1 cellular context compared by ENCODE assay signal in the genomic region with DNA sequence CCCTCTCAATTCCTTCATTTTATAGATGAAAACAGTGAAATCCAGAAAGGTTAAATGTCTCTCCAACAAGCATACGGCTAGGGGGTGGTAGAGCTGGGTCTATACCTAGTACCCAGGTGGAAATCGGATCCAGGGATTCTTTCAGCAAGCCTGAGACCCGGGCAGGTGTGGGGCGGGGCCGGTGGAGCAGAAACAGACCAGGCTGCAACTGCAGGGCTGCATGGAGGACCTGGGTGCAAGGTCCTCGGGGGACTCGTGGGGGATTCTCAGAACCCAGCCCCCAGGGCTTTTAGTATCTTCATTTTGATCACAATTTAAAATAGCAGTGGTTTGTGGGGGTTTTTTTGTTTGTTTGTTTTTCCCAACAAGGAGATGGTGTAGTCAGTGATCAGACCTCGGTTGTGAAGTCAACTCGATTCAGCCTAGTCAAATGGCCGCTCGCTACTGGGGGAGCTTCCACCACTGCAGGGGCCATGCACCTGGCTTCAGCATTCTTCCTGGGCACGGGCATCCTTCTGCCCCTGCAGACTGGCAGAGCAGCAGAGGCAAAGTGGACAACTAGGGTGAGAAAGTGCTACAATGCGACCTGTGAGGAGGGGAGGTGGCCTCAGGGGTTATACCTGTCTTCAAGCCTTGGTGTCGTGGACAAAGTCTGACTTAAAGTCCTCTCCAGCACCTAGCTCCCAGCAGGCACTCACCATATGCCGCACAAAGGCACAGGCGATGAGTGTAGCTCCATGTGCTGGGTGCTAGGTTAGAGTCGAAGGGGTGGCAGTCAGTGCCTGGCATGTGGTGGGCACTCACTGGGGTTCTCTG.
TF ChIP-seq lines count a peak whose summit lies in the region.

No MANE protein-coding gene starts in this region.

TF ChIP-seq in HepG2, 621 proteins besides CTCF, POLR2A, EP300 and RAD21 (continued from another document and continues in another):
- TF ChIP-seq, protein P1, sequence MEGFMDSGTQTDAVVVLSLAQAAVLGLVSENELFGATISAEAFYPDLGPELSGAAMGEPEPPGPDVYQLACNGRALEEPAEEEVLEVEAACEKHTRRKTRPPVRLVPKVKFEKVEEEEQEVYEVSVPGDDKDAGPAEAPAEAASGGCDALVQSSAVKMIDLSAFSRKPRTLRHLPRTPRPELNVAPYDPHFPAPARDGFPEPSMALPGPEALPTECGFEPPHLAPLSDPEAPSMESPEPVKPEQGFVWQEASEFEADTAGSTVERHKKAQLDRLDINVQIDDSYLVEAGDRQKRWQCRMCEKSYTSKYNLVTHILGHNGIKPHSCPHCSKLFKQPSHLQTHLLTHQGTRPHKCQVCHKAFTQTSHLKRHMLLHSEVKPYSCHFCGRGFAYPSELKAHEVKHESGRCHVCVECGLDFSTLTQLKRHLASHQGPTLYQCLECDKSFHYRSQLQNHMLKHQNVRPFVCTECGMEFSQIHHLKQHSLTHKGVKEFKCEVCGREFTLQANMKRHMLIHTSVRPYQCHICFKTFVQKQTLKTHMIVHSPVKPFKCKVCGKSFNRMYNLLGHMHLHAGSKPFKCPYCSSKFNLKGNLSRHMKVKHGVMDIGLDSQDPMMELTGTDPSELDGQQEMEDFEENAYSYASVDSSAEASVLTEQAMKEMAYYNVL (CRISPR knock-in tag; IDR thresholded peaks at IDR 0.05; ENCODE audit: borderline replicate concordance) = no peak
- TF ChIP-seq RXRB (CRISPR knock-in tag; IDR thresholded peaks at IDR 0.05; ENCODE audit: borderline replicate concordance) (no peak), HOXD1 (CRISPR knock-in tag; IDR thresholded peaks at IDR 0.05) (no peak), ZSCAN5A (CRISPR knock-in tag; IDR thresholded peaks at IDR 0.05; ENCODE audit: borderline replicate concordance) (peak; percentile 65; the same call in 1 of the 2 replicates), CENPT (CRISPR knock-in tag; IDR thresholded peaks at IDR 0.05; ENCODE audit: low read depth) (no peak), POLR2G (IDR thresholded peaks at IDR 0.05; ENCODE audit: low read depth, low read length) (no peak), MIER3 (CRISPR knock-in tag; IDR thresholded peaks at IDR 0.05; ENCODE audit: borderline replicate concordance) (no peak), MTA1 (CRISPR knock-in tag; IDR thresholded peaks at IDR 0.05; ENCODE audit: borderline replicate concordance) (peak; percentile 56; the same call in 1 of the 2 replicates), PAWR (CRISPR knock-in tag; IDR thresholded peaks at IDR 0.05; ENCODE audit: borderline replicate concordance) (no peak), KLF13 (CRISPR knock-in tag; IDR thresholded peaks at IDR 0.05) (no peak), ZNF720 (CRISPR knock-in tag; IDR thresholded peaks at IDR 0.05) (no peak), ASH2L (IDR thresholded peaks at IDR 0.05; ENCODE audit: insufficient read length, low read depth, low read length) (no peak), PRDM15 (CRISPR knock-in tag; IDR thresholded peaks at IDR 0.05) (no peak), ZBTB33 (CRISPR knock-in tag; IDR thresholded peaks at IDR 0.05) (no peak), KDM3A (CRISPR knock-in tag; IDR thresholded peaks at IDR 0.05; ENCODE audit: low read depth) (no peak), ZNF749 (CRISPR knock-in tag; IDR thresholded peaks at IDR 0.05; ENCODE audit: borderline replicate concordance) (no peak), ZNF776 (CRISPR knock-in tag; IDR thresholded peaks at IDR 0.05) (no peak), ZNF224 (CRISPR knock-in tag; IDR thresholded peaks at IDR 0.05) (no peak), CEBPB (IDR thresholded peaks at IDR 0.05; ENCODE audit: borderline replicate concordance, low read depth, low read length) (no peak), FOXK2 (IDR thresholded peaks at IDR 0.05) (no peak), AHR (CRISPR knock-in tag; IDR thresholded peaks at IDR 0.05) (peak; percentile 59; the same call in 1 of the 2 replicates), ZNF362 (CRISPR knock-in tag; IDR thresholded peaks at IDR 0.05; ENCODE audit: borderline replicate concordance) (no peak), SRSF4 (IDR thresholded peaks at IDR 0.05; ENCODE audit: low read depth, low read length, poor library complexity, severe bottlenecking) (no peak), POLR2AphosphoS5 (IDR thresholded peaks at IDR 0.05; ENCODE audit: low read depth, low read length) (peak; percentile 60), ZSCAN31 (CRISPR knock-in tag; IDR thresholded peaks at IDR 0.05; ENCODE audit: low read depth) (no peak), AGO2 (optimal IDR thresholded peaks at IDR 0.05; ENCODE audit: low read depth, low read length) (no peak), ZFP91 (CRISPR knock-in tag; IDR thresholded peaks at IDR 0.05; ENCODE audit: borderline replicate concordance) (peak; percentile 81), ZNF879 (CRISPR knock-in tag; IDR thresholded peaks at IDR 0.05) (peak; percentile 69; the same call in 1 of the 2 replicates), ZFY (CRISPR knock-in tag; IDR thresholded peaks at IDR 0.05) (no peak; the same call in 1 of the 2 replicates)
- TF ChIP-seq, protein P2, sequence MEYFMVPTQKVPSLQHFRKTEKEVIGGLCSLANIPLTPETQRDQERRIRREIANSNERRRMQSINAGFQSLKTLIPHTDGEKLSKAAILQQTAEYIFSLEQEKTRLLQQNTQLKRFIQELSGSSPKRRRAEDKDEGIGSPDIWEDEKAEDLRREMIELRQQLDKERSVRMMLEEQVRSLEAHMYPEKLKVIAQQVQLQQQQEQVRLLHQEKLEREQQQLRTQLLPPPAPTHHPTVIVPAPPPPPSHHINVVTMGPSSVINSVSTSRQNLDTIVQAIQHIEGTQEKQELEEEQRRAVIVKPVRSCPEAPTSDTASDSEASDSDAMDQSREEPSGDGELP (IDR thresholded peaks at IDR 0.05; ENCODE audit: borderline replicate concordance, low read depth) = no peak
- TF ChIP-seq, protein P3, sequence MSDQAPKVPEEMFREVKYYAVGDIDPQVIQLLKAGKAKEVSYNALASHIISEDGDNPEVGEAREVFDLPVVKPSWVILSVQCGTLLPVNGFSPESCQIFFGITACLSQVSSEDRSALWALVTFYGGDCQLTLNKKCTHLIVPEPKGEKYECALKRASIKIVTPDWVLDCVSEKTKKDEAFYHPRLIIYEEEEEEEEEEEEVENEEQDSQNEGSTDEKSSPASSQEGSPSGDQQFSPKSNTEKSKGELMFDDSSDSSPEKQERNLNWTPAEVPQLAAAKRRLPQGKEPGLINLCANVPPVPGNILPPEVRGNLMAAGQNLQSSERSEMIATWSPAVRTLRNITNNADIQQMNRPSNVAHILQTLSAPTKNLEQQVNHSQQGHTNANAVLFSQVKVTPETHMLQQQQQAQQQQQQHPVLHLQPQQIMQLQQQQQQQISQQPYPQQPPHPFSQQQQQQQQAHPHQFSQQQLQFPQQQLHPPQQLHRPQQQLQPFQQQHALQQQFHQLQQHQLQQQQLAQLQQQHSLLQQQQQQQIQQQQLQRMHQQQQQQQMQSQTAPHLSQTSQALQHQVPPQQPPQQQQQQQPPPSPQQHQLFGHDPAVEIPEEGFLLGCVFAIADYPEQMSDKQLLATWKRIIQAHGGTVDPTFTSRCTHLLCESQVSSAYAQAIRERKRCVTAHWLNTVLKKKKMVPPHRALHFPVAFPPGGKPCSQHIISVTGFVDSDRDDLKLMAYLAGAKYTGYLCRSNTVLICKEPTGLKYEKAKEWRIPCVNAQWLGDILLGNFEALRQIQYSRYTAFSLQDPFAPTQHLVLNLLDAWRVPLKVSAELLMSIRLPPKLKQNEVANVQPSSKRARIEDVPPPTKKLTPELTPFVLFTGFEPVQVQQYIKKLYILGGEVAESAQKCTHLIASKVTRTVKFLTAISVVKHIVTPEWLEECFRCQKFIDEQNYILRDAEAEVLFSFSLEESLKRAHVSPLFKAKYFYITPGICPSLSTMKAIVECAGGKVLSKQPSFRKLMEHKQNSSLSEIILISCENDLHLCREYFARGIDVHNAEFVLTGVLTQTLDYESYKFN (CRISPR knock-in tag; conservative IDR thresholded peaks at IDR 0.05) = peak; percentile 58; the same call in 1 of the 2 replicates
- TF ChIP-seq, protein P4, sequence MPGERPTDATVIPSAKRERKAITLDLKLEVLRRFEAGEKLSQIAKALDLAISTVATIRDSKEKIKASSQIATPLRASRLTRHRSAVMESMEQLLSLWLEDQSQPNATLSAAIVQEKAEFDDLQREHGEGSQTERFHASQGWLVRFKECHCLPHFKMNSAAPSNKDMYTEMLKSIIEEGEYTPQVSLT (CRISPR knock-in tag; IDR thresholded peaks at IDR 0.05; ENCODE audit: borderline replicate concordance, low read depth) = no peak
